In genomic region chr5:131810510-131811249, GRCh38 we compare ENCODE assay signal across 8 cellular contexts. TPM values are rescaled to one million over a fixed set of nuclear protein-coding genes. Genes with fewer than 3 reads are reported as not detected.
A peak's percentile ranks its signal among the peaks of the same experiment; 100 is the strongest.
DNase-seq lines count a peak whose midpoint lies in the region; ATAC-seq and TF ChIP-seq lines count a peak whose summit lies in the region.

No MANE protein-coding gene starts in this region.

- TF ChIP-seq CTCF in GM12864 (IDR thresholded peaks at IDR 0.05; ENCODE audit: low read depth, low read length, missing control alignments), result peak; percentile 36
- TF ChIP-seq CTCF in vagina (IDR thresholded peaks at IDR 0.05), result no peak

- H3K27ac ChIP-seq in vagina, result no peak overlapping the region

- H3K9me3 ChIP-seq in vagina, result no peaks in the 10 kb centered on the region

- no peaks in the 10 kb centered on the region for H3K27me3 ChIP-seq in H7 (ENCODE audit: control insufficient read depth, insufficient read depth, low read length)
- H3K27me3 ChIP-seq in vagina, result no peaks in the 10 kb centered on the region

- no peaks in the 10 kb centered on the region for H3K4me1 ChIP-seq in vagina

- ATAC-seq in left cardiac atrium, result peak; percentile 76 to 78
- no peak for ATAC-seq in activated CD4-positive, CD25-positive, alpha-beta regulatory T cell treated with anti-CD3 and anti-CD28 coated beads, Interleukin-2, amount 50 U/mL, for 24 hours
- no peak for ATAC-seq in GM18520 (IDR thresholded peaks at IDR 0.05; ENCODE audit: unreplicated experiment)
- no peak for ATAC-seq in HG03439 (IDR thresholded peaks at IDR 0.05; ENCODE audit: unreplicated experiment)

- intact Hi-C loops in left cardiac atrium (cut with DNase I), result loop anchor here (2.0 to 10.0 kb wide), 2 partner anchors 194 to 198 kb away; no protein-coding TSS in a partner anchor
- intact Hi-C loops in vagina (cut with DNase I), result no loop called here

- no peak for DNase-seq in GM12864 (ENCODE audit: low read depth)
- DNase-seq in H7, result peak; percentile 57
- peak; percentile 42 for DNase-seq in RPMI8226
- DNase-seq in left cardiac atrium, result no peak
- DNase-seq in vagina (ENCODE audit: extremely low spot score in 2 of 2), result no peak

- H3K4me3 ChIP-seq in GM12864 (ENCODE audit: low read depth, low read length), result no peak overlapping the region
- no peak overlapping the region for H3K4me3 ChIP-seq in H7 (ENCODE audit: insufficient read depth, low read depth, low read length)
- H3K4me3 ChIP-seq in vagina, result no peak overlapping the region

- no peaks in the 10 kb centered on the region for H3K36me3 ChIP-seq in H7 (replicated peaks; ENCODE audit: control insufficient read depth, insufficient read depth, low read length)
- no peaks in the 10 kb centered on the region for H3K36me3 ChIP-seq in vagina

- no peak for TF ChIP-seq POLR2A in vagina (IDR thresholded peaks at IDR 0.05)

RNA-seq across cellular contexts. Expression of gene FNIP1, which starts 13.9 kb away (rescaled TPM):
- 17.6 and 21.5 TPM in 2 replicates for total RNA-seq in H7 (2014; rRNA removed; shearing (Covaris generic))
- 10 to 100 TPM; 23.5 to 24.2 TPM for total RNA-seq in left cardiac atrium
- 29.5 TPM for total RNA-seq in vagina

Comparison
In these comparisons a context has a peak if more than half of its experiments do, and no peak if none do; other contexts are left out.
1. DNase-seq: peak in H7 (single experiment) and RPMI8226 (single experiment); none in GM12864 (single experiment), left cardiac atrium (single experiment) and vagina (0 of 2).
2. ATAC-seq: peak in left cardiac atrium (2 of 2); none in activated CD4-positive, CD25-positive, alpha-beta regulatory T cell treated with anti-CD3 and anti-CD28 coated beads, Interleukin-2, amount 50 U/mL, for 24 hours (0 of 2), GM18520 (single experiment) and HG03439 (single experiment).